33 cellular contexts compared by ENCODE assay signal in genomic region chr5:53011233-53011632, GRCh38.
"Had no signal": no experiment of that assay in that cellular context is flagged by ENCODE, and none has a peak within 500 bp of the region (broad histone marks: within the 10 kb centered on the region; RNA-seq: fewer than 3 reads in every experiment).

No MANE protein-coding gene starts in this region.

- H3K4me1 Mint-ChIP-seq: memory B cell; nephron; stimulated activated memory B cell treated with anti-CD40 and anti-IgM and Interleukin-4, amounts not matched to agents 10 μg/mL and 1 μg/mL and 100 μg/mL, for 72 hours had no signal

- H3K4me3 Mint-ChIP-seq: activated naive CD4-positive, alpha-beta T cell treated with anti-CD3 and anti-CD28 coated beads, Interleukin-2, amount 10 ng/mL, durations not matched to agents 7 days and 5 days; activated naive CD8-positive, alpha-beta T cell treated with anti-CD3 and anti-CD28 coated beads, Interleukin-2, amount 10 ng/mL, durations not matched to agents 7 days and 5 days; activated T-helper 1 cell treated with anti-CD3 and anti-CD28 coated beads, Interleukin-12 subunit alpha, Interleukin-12 subunit beta, Interleukin-2, Interleukin-4 antibody, amounts not matched to agents 30 ng/mL and 10 ng/mL and 1 ng/mL, durations not matched to agents 14 hours and 24 hours and 36 hours; brain; memory B cell; nephron; stimulated activated memory B cell treated with anti-CD40 and anti-IgM and Interleukin-4, amounts not matched to agents 10 μg/mL and 1 μg/mL and 100 μg/mL, for 72 hours; stimulated activated naive CD8-positive, alpha-beta T cell treated with anti-CD3 and anti-CD28 coated beads, Interleukin-15, amount 100 ng/mL, for 72 hours; T-helper 1 cell treated with Interleukin-12 subunit alpha and Interleukin-12 subunit beta and Interleukin-4 antibody, amounts not matched to agents 30 μg/mL and 1 μg/mL, for 36 hours had no signal

- H3K4me3 ChIP-seq: ascending aorta, cardiac muscle cell, colonic mucosa, gastroesophageal sphincter, hepatocyte, skin epidermis, thyroid gland, upper lobe of left lung had no signal

- H3K9me3 Mint-ChIP-seq: stimulated activated naive CD8-positive, alpha-beta T cell treated with anti-CD3 and anti-CD28 coated beads, Interleukin-15, amount 100 ng/mL, for 72 hours had no signal

- H3K4me1 ChIP-seq: ascending aorta, thyroid gland had no signal

- H3K27ac Mint-ChIP-seq: activated naive CD4-positive, alpha-beta T cell treated with anti-CD3 and anti-CD28 coated beads, Interleukin-2, amount 10 ng/mL, durations not matched to agents 7 days and 5 days; activated naive CD8-positive, alpha-beta T cell treated with anti-CD3 and anti-CD28 coated beads, Interleukin-2, amount 10 ng/mL, durations not matched to agents 7 days and 5 days; activated T-helper 1 cell treated with anti-CD3 and anti-CD28 coated beads, Interleukin-12 subunit alpha, Interleukin-12 subunit beta, Interleukin-2, Interleukin-4 antibody, amounts not matched to agents 30 ng/mL and 10 ng/mL and 1 ng/mL, durations not matched to agents 14 hours and 24 hours and 36 hours; brain; memory B cell; nephron; progenitor cell of endocrine pancreas; stimulated activated memory B cell treated with anti-CD40 and anti-IgM and Interleukin-4, amounts not matched to agents 10 μg/mL and 1 μg/mL and 100 μg/mL, for 72 hours; stimulated activated naive CD8-positive, alpha-beta T cell treated with anti-CD3 and anti-CD28 coated beads, Interleukin-15, amount 100 ng/mL, for 72 hours; T-helper 1 cell treated with Interleukin-12 subunit alpha and Interleukin-12 subunit beta and Interleukin-4 antibody, amounts not matched to agents 30 μg/mL and 1 μg/mL, for 36 hours had no signal

- H3K9me3 ChIP-seq: ascending aorta, colonic mucosa, neutrophil, thyroid gland, upper lobe of left lung had no signal

- DNase-seq: activated CD4-positive, alpha-beta T cell treated with anti-CD3 and anti-CD28 coated beads for 48 hours; activated CD4-positive, alpha-beta T cell treated with anti-CD3 and anti-CD28 coated beads, Interleukin-2, amount 50 U/mL, for 48 hours; activated CD8-positive, alpha-beta memory T cell treated with anti-CD3 and anti-CD28 coated beads for 24 hours; activated effector memory CD4-positive, alpha-beta T cell treated with anti-CD3 and anti-CD28 coated beads, Interleukin-2, amount 50 U/mL, for 16 hours; activated naive CD4-positive, alpha-beta T cell treated with anti-CD3 and anti-CD28 coated beads, Interleukin-2, amount 10 ng/mL, durations not matched to agents 7 days and 5 days; activated naive CD8-positive, alpha-beta T cell treated with anti-CD3 and anti-CD28 coated beads, Interleukin-2, amount 10 ng/mL, durations not matched to agents 7 days and 5 days; cerebellar nuclear complex; colonic mucosa; effector CD8-positive, alpha-beta T cell; stimulated activated CD4-positive, alpha-beta T cell treated with anti-CD3 and anti-CD28 coated beads, Interleukin-12 subunit alpha, Interleukin-12 subunit beta, amount 100 ng/mL, for 4 hours; stimulated activated CD4-positive, alpha-beta T cell treated with anti-CD3 and anti-CD28 coated beads, Interleukin-4, amount 100 ng/mL, for 4 hours; stimulated activated CD8-positive, alpha-beta memory T cell treated with anti-CD3 and anti-CD28 coated beads, Interleukin-4, amount 100 ng/mL, for 48 hours; stimulated activated naive CD8-positive, alpha-beta T cell treated with anti-CD3 and anti-CD28 coated beads, Interleukin-15, amount 100 ng/mL, for 72 hours; substantia nigra; T-helper 9 cell; thyroid gland; upper lobe of left lung had no signal

- ATAC-seq: activated CD4-positive, CD25-positive, alpha-beta regulatory T cell treated with anti-CD3 and anti-CD28 coated beads, Interleukin-2, amount 50 U/mL, for 24 hours; gastroesophageal sphincter; sciatic nerve; stimulated activated memory B cell treated with anti-CD40 and anti-IgM and Interleukin-4, amounts not matched to agents 10 μg/mL and 1 μg/mL and 100 μg/mL, for 72 hours; stimulated activated naive CD8-positive, alpha-beta T cell treated with anti-CD3 and anti-CD28 coated beads, Interleukin-15, amount 100 ng/mL, for 72 hours had no signal

- H3K36me3 Mint-ChIP-seq: brain; memory B cell; stimulated activated memory B cell treated with anti-CD40 and anti-IgM and Interleukin-4, amounts not matched to agents 10 μg/mL and 1 μg/mL and 100 μg/mL, for 72 hours had no signal

- H3K79me2 ChIP-seq: hepatocyte had no signal

- H2AFZ ChIP-seq: hepatocyte had no signal

- H3K27me3 ChIP-seq: ascending aorta, cardiac muscle cell, colonic mucosa, gastroesophageal sphincter, hepatocyte, neutrophil, thyroid gland, upper lobe of left lung had no signal

- H3K4me2 ChIP-seq: hepatocyte had no signal

- H3K27me3 Mint-ChIP-seq: progenitor cell of endocrine pancreas; stimulated activated memory B cell treated with anti-CD40 and anti-IgM and Interleukin-4, amounts not matched to agents 10 μg/mL and 1 μg/mL and 100 μg/mL, for 72 hours had no signal

- H3K36me3 ChIP-seq: ascending aorta, cardiac muscle cell, colonic mucosa, gastroesophageal sphincter, neutrophil, thyroid gland, upper lobe of left lung had no signal

- H3K27ac ChIP-seq: ascending aorta, cardiac muscle cell, colonic mucosa, gastroesophageal sphincter, hepatocyte, neutrophil, skin epidermis, thyroid gland, upper lobe of left lung, VCaP had no signal
